ENCODE assay signal across 9 cellular contexts in the genomic region with DNA sequence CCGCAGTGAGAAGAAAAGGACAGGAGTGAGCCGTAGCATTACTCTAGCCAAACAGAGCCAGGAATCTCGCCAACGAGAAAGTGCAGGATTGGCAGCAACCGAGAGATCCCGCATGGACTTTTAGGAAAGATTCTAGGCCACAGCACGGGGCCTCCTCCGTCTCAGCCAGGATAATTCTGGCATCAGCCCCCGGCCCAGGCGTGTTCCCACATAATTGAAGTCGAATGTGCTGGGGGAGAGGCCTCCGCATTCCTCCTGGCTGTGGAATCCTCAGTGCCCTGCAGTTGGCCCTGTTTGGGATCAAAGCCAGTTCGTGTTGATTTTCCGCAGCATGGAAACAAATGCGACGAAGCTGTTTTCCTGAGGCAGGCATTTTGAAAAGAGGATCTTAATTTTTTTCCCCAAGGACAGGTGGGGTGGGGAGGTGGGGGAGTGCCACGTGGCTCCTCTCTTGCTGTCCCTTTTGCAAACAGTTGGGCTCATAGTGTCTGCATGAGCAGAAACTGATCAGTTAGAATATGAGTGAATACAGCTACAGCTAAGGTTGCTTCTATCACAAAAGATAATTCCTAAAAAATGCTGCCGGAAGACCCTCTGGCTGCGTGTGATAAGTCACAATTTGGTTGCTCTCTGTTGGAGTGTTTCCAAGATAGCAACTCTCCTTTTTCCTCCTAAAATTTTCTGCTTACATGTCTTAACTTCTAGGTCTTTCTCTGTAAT. TPM values are rescaled to one million over a fixed set of nuclear protein-coding genes. Genes with fewer than 3 reads are reported as not detected.
A peak's percentile ranks its signal among the peaks of the same experiment; 100 is the strongest.
DNase-seq lines count a peak whose midpoint lies in the region; ATAC-seq and TF ChIP-seq lines count a peak whose summit lies in the region.
"Had no signal": no experiment of that assay in that cellular context is flagged by ENCODE, and none has a peak within 500 bp of the region (broad histone marks: within the 10 kb centered on the region; RNA-seq: fewer than 3 reads in every experiment).

No MANE protein-coding gene starts in this region.

- peaks cover 12 to 25% of the 10 kb centered on the region in 2 donors for H3K4me1 ChIP-seq in adrenal gland (replicated peaks in 1 of 2)
- H3K4me1 ChIP-seq in heart right ventricle, result peaks cover 7 to 23% (median 18%) of the 10 kb centered on the region in 9 donors

- no peaks in the 10 kb centered on the region for H3K36me3 ChIP-seq in adrenal gland (replicated peaks in 1 of 2)
- peaks cover 0 to 19% (median 0%) of the 10 kb centered on the region in 9 donors for H3K36me3 ChIP-seq in heart right ventricle

- peak; percentile 72 to 87 (median 78) for ATAC-seq in heart right ventricle
- ATAC-seq in HG02571 (IDR thresholded peaks at IDR 0.05; ENCODE audit: unreplicated experiment), result no peak
- no peak for ATAC-seq in T-helper 17 cell
- ATAC-seq in HG03025 (IDR thresholded peaks at IDR 0.05; ENCODE audit: low FRiP score, unreplicated experiment), result no peak

- no peak for TF ChIP-seq POLR2A in adrenal gland (IDR thresholded peaks at IDR 0.05)

- H3K4me3 Mint-ChIP-seq in T-helper 17 cell, result no peak overlapping the region

- TF ChIP-seq CTCF in AG09319 (IDR thresholded peaks at IDR 0.05; ENCODE audit: low read depth, low read length) (no peak), adrenal gland (IDR thresholded peaks at IDR 0.05) (no peak), heart right ventricle (IDR thresholded peaks at IDR 0.05) (no peak)

- no peak overlapping the region for H3K27ac Mint-ChIP-seq in T-helper 17 cell

- H3K4me1 Mint-ChIP-seq in T-helper 17 cell, result peaks cover 3% of the 10 kb centered on the region

- H3K27me3 Mint-ChIP-seq in T-helper 17 cell, result no peaks in the 10 kb centered on the region

- H3K4me3 ChIP-seq in adrenal gland (no peak overlapping the region), heart right ventricle (peak overlapping the region in 2 of 10 donors; percentile 0 to 7)

- intact Hi-C loops in adrenal gland (cut with DNase I) (no loop called here), heart right ventricle (cut with DNase I) (loop anchor here in 3 of 10 donors (5.0 kb wide), 2 partner anchors 34 to 39 kb away; a partner anchor contains a TSS)

- H3K9me3 ChIP-seq in adrenal gland (replicated peaks in 1 of 3) (no peaks in the 10 kb centered on the region), heart right ventricle (no peaks in the 10 kb centered on the region), T-helper 17 cell (ENCODE audit: control insufficient read depth, low read length, poor library complexity, severe bottlenecking) (no peaks in the 10 kb centered on the region)

- peak; percentile 82 for DNase-seq in AG09319 (ENCODE audit: extremely low read depth, low read depth)
- peak; percentile 42 to 79 (median 68) for DNase-seq in adrenal gland
- peak; percentile 47 to 54 for DNase-seq in heart right ventricle
- peak; percentile 25 for DNase-seq in occipital lobe (lab: John Stamatoyannopoulos, UW)
- DNase-seq in COLO829 (ENCODE audit: low spot score), result no peak
- no peak for DNase-seq in T-helper 17 cell
- DNase-seq: DMS153 had no signal

- H3K27ac ChIP-seq in adrenal gland, result peak overlapping the region in 4 of 5 donors; percentile 54 to 80 (median 72)
- H3K27ac ChIP-seq in heart right ventricle, result peak overlapping the region; percentile 15 to 84 (median 65)

- H3K27me3 ChIP-seq in adrenal gland, result no peaks in the 10 kb centered on the region
- H3K27me3 ChIP-seq in heart right ventricle, result no peaks in the 10 kb centered on the region

- no peaks in the 10 kb centered on the region for H3K36me3 Mint-ChIP-seq in T-helper 17 cell (ENCODE audit: low read depth)

- WGBS in adrenal gland, 4 donors, result 6 to 26% (median 22%) methylated on average over 16 to 19 of the region's 19 CpGs
- 10 to 20% methylated on average over 19 of the region's 19 CpGs for WGBS in heart right ventricle, 2 donors

RNA-seq across cellular contexts. Expression of a gene that starts 37.3 kb away (rescaled TPM):
- total RNA-seq in adrenal gland (100 to 1,000 TPM in 1 of 8 donors, 10 to 100 TPM in 7; 31.0 to 241 (median 63.1) TPM), heart right ventricle (10 to 100 TPM; 47.9 to 69.9 (median 55.2) TPM), occipital lobe (79.5 TPM), T-helper 17 cell (10 to 100 TPM; 47.6 to 48.8 TPM)
- polyA plus RNA-seq in adrenal gland (10 to 100 TPM; 41.5 to 60.7 (median 56.7) TPM), heart right ventricle (10 to 100 TPM; 18.8 to 49.4 TPM)

RNA-seq across cellular contexts. Expression of a gene that starts 49.4 kb away (rescaled TPM):
- 10 to 100 TPM; 13.6 to 25.3 (median 20.4) TPM for total RNA-seq in adrenal gland
- 10 to 100 TPM in 2 of 3 donors, 1 to 10 TPM in 1; 8.6 to 31.0 (median 10.7) TPM for polyA plus RNA-seq in adrenal gland
- 10 to 100 TPM; 10.6 to 18.5 (median 14.9) TPM for total RNA-seq in heart right ventricle
- 1 to 10 TPM; 5.9 to 7.8 TPM for polyA plus RNA-seq in heart right ventricle
- total RNA-seq in occipital lobe, result 28.7 TPM
- 10 to 100 TPM; 18.1 to 24.3 TPM for total RNA-seq in T-helper 17 cell

RNA-seq across cellular contexts. Expression of a gene that starts 49.5 kb away (rescaled TPM):
- total RNA-seq in adrenal gland (10 to 100 TPM; 22.0 to 65.5 (median 43.6) TPM), heart right ventricle (10 to 100 TPM; 20.3 to 43.4 (median 35.6) TPM), occipital lobe (11.1 TPM), T-helper 17 cell (10 to 100 TPM; 25.1 to 27.9 TPM)
- polyA plus RNA-seq in adrenal gland (10 to 100 TPM; 14.7 to 57.0 (median 31.0) TPM), heart right ventricle (10 to 100 TPM in 1 of 2 donors, 1 to 10 TPM in 1; 7.8 to 35.5 TPM)

Comparison
In these comparisons a context has a peak if more than half of its experiments do, and no peak if none do; other contexts are left out.
1. DNase-seq: peak in AG09319 (single experiment), adrenal gland (7 of 7), heart right ventricle (2 of 2) and occipital lobe (single experiment); none in COLO829 (single experiment) and T-helper 17 cell (0 of 3).
2. ATAC-seq: peak in heart right ventricle (8 of 8); none in HG02571 (single experiment), T-helper 17 cell (single experiment) and HG03025 (single experiment).